In genomic region chr5:10233011-10233410, GRCh38 we compare ENCODE assay signal across 19 cellular contexts.
"Had no signal": no experiment of that assay in that cellular context is flagged by ENCODE, and none has a peak within 500 bp of the region (broad histone marks: within the 10 kb centered on the region; RNA-seq: fewer than 3 reads in every experiment).

No MANE protein-coding gene starts in this region.

- H3K4me1 Mint-ChIP-seq: activated CD4-positive, alpha-beta T cell treated with anti-CD3 and anti-CD28 coated beads, Interleukin-2, amount 10 ng/mL, durations not matched to agents 24 days and 14 days; immature natural killer cell had no signal

- H3K4me1 ChIP-seq: ascending aorta, left ventricle myocardium inferior, prostate gland, right atrium auricular region, thyroid gland had no signal

- H3K27ac Mint-ChIP-seq: activated CD4-positive, alpha-beta T cell treated with anti-CD3 and anti-CD28 coated beads, Interleukin-2, amount 10 ng/mL, durations not matched to agents 24 days and 14 days; activated CD8-positive, alpha-beta T cell treated with anti-CD3 and anti-CD28 coated beads for 36 hours; activated T-cell treated with anti-CD3 and anti-CD28 coated beads, Interleukin-2, amount 50 U/mL, for 24 hours; immature natural killer cell had no signal

- H3K27me3 Mint-ChIP-seq: activated CD4-positive, alpha-beta T cell treated with anti-CD3 and anti-CD28 coated beads, Interleukin-2, amount 10 ng/mL, durations not matched to agents 24 days and 14 days; activated CD8-positive, alpha-beta T cell treated with anti-CD3 and anti-CD28 coated beads for 36 hours; activated T-cell treated with anti-CD3 and anti-CD28 coated beads, Interleukin-2, amount 50 U/mL, for 24 hours had no signal

- H3K9me3 Mint-ChIP-seq: activated CD4-positive, alpha-beta T cell treated with anti-CD3 and anti-CD28 coated beads, Interleukin-2, amount 10 ng/mL, durations not matched to agents 24 days and 14 days; activated CD8-positive, alpha-beta T cell treated with anti-CD3 and anti-CD28 coated beads for 36 hours; activated T-cell treated with anti-CD3 and anti-CD28 coated beads, Interleukin-2, amount 50 U/mL, for 24 hours; immature natural killer cell; nephron progenitor cell had no signal

- H3K4me3 ChIP-seq: ascending aorta, left ventricle myocardium inferior, prostate gland, right atrium auricular region, thyroid gland had no signal

- DNase-seq: activated CD4-positive, alpha-beta T cell treated with anti-CD3 and anti-CD28 coated beads, Interleukin-2, amount 10 ng/mL, durations not matched to agents 24 days and 14 days; activated CD4-positive, CD25-positive, alpha-beta regulatory T cell; activated CD8-positive, alpha-beta T cell treated with anti-CD3 and anti-CD28 coated beads for 36 hours; activated effector memory CD4-positive, alpha-beta T cell treated with Interleukin-2 at 50 U/mL for 16 hours; activated naive CD4-positive, alpha-beta T cell treated with anti-CD3 and anti-CD28 coated beads, Interleukin-2, amount 50 U/mL, for 16 hours; activated T-cell treated with anti-CD3 and anti-CD28 coated beads, Interleukin-2, amount 50 U/mL, for 24 hours; cerebellar nuclear complex; effector CD4-positive, alpha-beta T cell; immature natural killer cell; left ventricle myocardium inferior; stimulated activated CD4-positive, alpha-beta T cell treated with anti-CD3 and anti-CD28 coated beads, Interleukin-2, amount 100 ng/mL, for 24 hours; stimulated activated naive CD4-positive, alpha-beta T cell treated with Interleukin-2 at 50 U/mL for 16 hours; T-helper 9 cell had no signal

- H3K36me3 ChIP-seq: prostate gland had no signal

- ATAC-seq: activated CD8-positive, alpha-beta T cell treated with anti-CD3 and anti-CD28 coated beads for 36 hours; esophagus mucosa had no signal

- H3K27me3 ChIP-seq: ascending aorta, right atrium auricular region, thyroid gland had no signal

- H3K27ac ChIP-seq: ascending aorta, left ventricle myocardium inferior, prostate gland, right atrium auricular region, thyroid gland had no signal

- H3K4me3 Mint-ChIP-seq: activated CD4-positive, alpha-beta T cell treated with anti-CD3 and anti-CD28 coated beads, Interleukin-2, amount 10 ng/mL, durations not matched to agents 24 days and 14 days; activated CD8-positive, alpha-beta T cell treated with anti-CD3 and anti-CD28 coated beads for 36 hours; activated T-cell treated with anti-CD3 and anti-CD28 coated beads, Interleukin-2, amount 50 U/mL, for 24 hours; immature natural killer cell; nephron progenitor cell had no signal

- H3K9me3 ChIP-seq: ascending aorta, left ventricle myocardium inferior, prostate gland, right atrium auricular region, thyroid gland had no signal
